ENCODE assay signal across 20 cellular contexts in the genomic region with DNA sequence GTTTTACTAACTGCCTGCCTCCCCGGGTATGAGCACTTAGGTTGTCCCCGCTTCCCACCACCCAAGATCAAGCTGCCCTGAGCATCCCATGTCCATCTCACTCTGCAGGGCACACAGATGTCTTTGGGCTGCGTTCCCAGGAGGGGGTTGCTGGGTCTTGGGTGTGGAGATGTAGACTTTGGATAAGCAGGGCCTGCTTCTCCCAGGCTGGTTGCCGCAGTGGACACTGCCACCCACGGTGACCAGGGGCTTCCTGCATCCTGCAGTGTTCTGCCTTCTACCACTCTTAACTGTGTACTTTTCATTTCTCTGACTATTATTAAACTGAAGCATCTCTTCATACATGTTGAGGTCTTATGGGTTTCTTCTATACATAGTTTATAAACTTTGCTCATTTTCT.
"Had no signal": no experiment of that assay in that cellular context is flagged by ENCODE, and none has a peak within 500 bp of the region (broad histone marks: within the 10 kb centered on the region; RNA-seq: fewer than 3 reads in every experiment).

No MANE protein-coding gene starts in this region.

- ATAC-seq: foreskin keratinocyte; heart left ventricle; left colon; left ventricle myocardium superior; sciatic nerve; stimulated activated memory B cell treated with anti-CD40 and anti-IgM and Interleukin-4, amounts not matched to agents 10 μg/mL and 1 μg/mL and 100 μg/mL, for 72 hours had no signal

- H3K27ac Mint-ChIP-seq: stimulated activated memory B cell treated with anti-CD40 and anti-IgM and Interleukin-4, amounts not matched to agents 10 μg/mL and 1 μg/mL and 100 μg/mL, for 72 hours; stimulated activated naive CD8-positive, alpha-beta T cell treated with anti-CD3 and anti-CD28 coated beads, Interleukin-15, Interleukin-2, amounts not matched to agents 100 ng/mL and 50 ng/mL, for 24 hours had no signal

- H3K4me3 ChIP-seq: coronary artery, heart left ventricle, lung, spleen, thoracic aorta, transverse colon had no signal

- H3K36me3 ChIP-seq: neutrophil, thoracic aorta had no signal

- H3K9me3 ChIP-seq: heart left ventricle, neutrophil, spleen, thoracic aorta, transverse colon had no signal

- H3K9me3 Mint-ChIP-seq: nephron; stimulated activated memory B cell treated with anti-CD40 and anti-IgM and Interleukin-4, amounts not matched to agents 10 μg/mL and 1 μg/mL and 100 μg/mL, for 72 hours; stimulated activated naive CD8-positive, alpha-beta T cell treated with anti-CD3 and anti-CD28 coated beads, Interleukin-15, Interleukin-2, amounts not matched to agents 100 ng/mL and 50 ng/mL, for 24 hours had no signal

- H3K27me3 Mint-ChIP-seq: naive B cell; stimulated activated memory B cell treated with anti-CD40 and anti-IgM and Interleukin-4, amounts not matched to agents 10 μg/mL and 1 μg/mL and 100 μg/mL, for 72 hours; stimulated activated naive CD8-positive, alpha-beta T cell treated with anti-CD3 and anti-CD28 coated beads, Interleukin-15, Interleukin-2, amounts not matched to agents 100 ng/mL and 50 ng/mL, for 24 hours had no signal

- DNase-seq: effector memory CD4-positive, alpha-beta T cell; foreskin keratinocyte; heart left ventricle; left colon; left ventricle myocardium superior; mesenchymal stem cell; naive B cell; spleen; stimulated activated CD4-positive, alpha-beta T cell treated with anti-CD3 and anti-CD28 coated beads, Interleukin-15, amount 100 ng/mL, for 24 hours; stimulated activated CD4-positive, alpha-beta T cell treated with anti-CD3 and anti-CD28 coated beads, Interleukin-1b, Interleukin-23, amount 100 ng/mL, for 48 hours; stimulated activated CD4-positive, alpha-beta T cell treated with anti-CD3 and anti-CD28 coated beads, Interleukin-4, amount 100 ng/mL, for 24 hours; transverse colon had no signal

- H3K4me1 Mint-ChIP-seq: naive B cell; stimulated activated memory B cell treated with anti-CD40 and anti-IgM and Interleukin-4, amounts not matched to agents 10 μg/mL and 1 μg/mL and 100 μg/mL, for 72 hours had no signal

- H3K4me3 Mint-ChIP-seq: naive B cell; nephron; stimulated activated memory B cell treated with anti-CD40 and anti-IgM and Interleukin-4, amounts not matched to agents 10 μg/mL and 1 μg/mL and 100 μg/mL, for 72 hours; stimulated activated naive CD8-positive, alpha-beta T cell treated with anti-CD3 and anti-CD28 coated beads, Interleukin-15, Interleukin-2, amounts not matched to agents 100 ng/mL and 50 ng/mL, for 24 hours had no signal

- H3K27me3 ChIP-seq: foreskin keratinocyte, heart left ventricle, neutrophil, spleen, transverse colon had no signal

- H3K27ac ChIP-seq: coronary artery, foreskin keratinocyte, heart left ventricle, neutrophil, spleen, thoracic aorta, transverse colon had no signal

- H3K36me3 Mint-ChIP-seq: naive B cell; stimulated activated memory B cell treated with anti-CD40 and anti-IgM and Interleukin-4, amounts not matched to agents 10 μg/mL and 1 μg/mL and 100 μg/mL, for 72 hours had no signal
